Comparison of ENCODE assay signal across 8 cellular contexts in the genomic region with DNA sequence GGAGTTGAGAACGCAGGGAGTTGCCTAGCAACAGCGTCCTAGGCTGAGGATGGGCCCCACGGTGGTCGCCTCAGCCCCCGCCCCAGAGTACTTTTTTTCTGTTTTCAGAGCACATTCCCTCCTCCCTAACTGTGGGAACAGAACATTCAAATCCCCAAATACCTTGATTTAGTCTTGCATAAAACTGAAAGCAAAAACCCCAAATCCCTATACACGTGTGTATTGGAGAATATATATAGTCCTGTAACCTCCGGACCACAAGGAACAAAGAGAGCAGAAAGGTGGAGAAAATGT. TPM values are rescaled to one million over a fixed set of nuclear protein-coding genes. Genes with fewer than 3 reads are reported as not detected.
DNase-seq lines count a peak whose midpoint lies in the region; ATAC-seq and TF ChIP-seq lines count a peak whose summit lies in the region.

No MANE protein-coding gene starts in this region.

- H3K36me3 Mint-ChIP-seq in stimulated activated naive CD8-positive, alpha-beta T cell treated with anti-CD3 and anti-CD28 coated beads, Interleukin-15, Interleukin-2, amounts not matched to agents 100 ng/mL and 50 ng/mL, for 24 hours (ENCODE audit: low read depth) = peaks cover 11% of the 10 kb centered on the region
- no peaks in the 10 kb centered on the region for H3K36me3 Mint-ChIP-seq in mesothelial cell of epicardium

- peak overlapping the region; percentile 90 for H3K27ac Mint-ChIP-seq in stimulated activated naive CD8-positive, alpha-beta T cell treated with anti-CD3 and anti-CD28 coated beads, Interleukin-15, Interleukin-2, amounts not matched to agents 100 ng/mL and 50 ng/mL, for 24 hours
- peak overlapping the region; percentile 90 for H3K27ac Mint-ChIP-seq in mesothelial cell of epicardium

- peak overlapping the region; percentile 91 for H3K4me3 Mint-ChIP-seq in stimulated activated naive CD8-positive, alpha-beta T cell treated with anti-CD3 and anti-CD28 coated beads, Interleukin-15, Interleukin-2, amounts not matched to agents 100 ng/mL and 50 ng/mL, for 24 hours
- peak overlapping the region; percentile 85 for H3K4me3 Mint-ChIP-seq in mesothelial cell of epicardium

- intact Hi-C loops in body of pancreas (cut with DNase I) = no loop called here

- no peaks in the 10 kb centered on the region for H3K27me3 Mint-ChIP-seq in stimulated activated naive CD8-positive, alpha-beta T cell treated with anti-CD3 and anti-CD28 coated beads, Interleukin-15, Interleukin-2, amounts not matched to agents 100 ng/mL and 50 ng/mL, for 24 hours
- H3K27me3 Mint-ChIP-seq in mesothelial cell of epicardium (ENCODE audit: low read depth) = no peaks in the 10 kb centered on the region

- no peaks in the 10 kb centered on the region for H3K27me3 ChIP-seq in body of pancreas

- peak overlapping the region; percentile 75 to 86 for H3K4me3 ChIP-seq in body of pancreas

- no peak for DNase-seq in stimulated activated naive CD8-positive, alpha-beta T cell treated with anti-CD3 and anti-CD28 coated beads, Interleukin-15, Interleukin-2, amounts not matched to agents 100 U/mL and 50 U/mL, for 24 hours
- DNase-seq in body of pancreas = no peak
- no peak for DNase-seq in mesothelial cell of epicardium (ENCODE audit: low spot score in 2 of 2, unreplicated experiment in 2 of 2)
- no peak for DNase-seq in central memory CD4-positive, alpha-beta T cell
- DNase-seq in activated gamma-delta T cell treated with Interleukin-2 at 50 U/mL for 16 hours = no peak

- H3K4me1 Mint-ChIP-seq in stimulated activated naive CD8-positive, alpha-beta T cell treated with anti-CD3 and anti-CD28 coated beads, Interleukin-15, Interleukin-2, amounts not matched to agents 100 ng/mL and 50 ng/mL, for 24 hours (ENCODE audit: low read depth) = peaks cover 50% of the 10 kb centered on the region
- H3K4me1 Mint-ChIP-seq in mesothelial cell of epicardium = peaks cover 45% of the 10 kb centered on the region

- 0 to 1% methylated on average over 7 of the region's 7 CpGs for WGBS in body of pancreas, 2 donors

- TF ChIP-seq CTCF in body of pancreas (IDR thresholded peaks at IDR 0.05) (no peak), mesothelial cell of epicardium (IDR thresholded peaks at IDR 0.05; ENCODE audit: unreplicated experiment) (no peak)

- H3K27ac ChIP-seq in body of pancreas = peak overlapping the region; percentile 97 to 99 (median 98)

- no peaks in the 10 kb centered on the region for H3K9me3 Mint-ChIP-seq in stimulated activated naive CD8-positive, alpha-beta T cell treated with anti-CD3 and anti-CD28 coated beads, Interleukin-15, Interleukin-2, amounts not matched to agents 100 ng/mL and 50 ng/mL, for 24 hours
- no peaks in the 10 kb centered on the region for H3K9me3 Mint-ChIP-seq in mesothelial cell of epicardium

- peaks cover 35% of the 10 kb centered on the region for H3K4me1 ChIP-seq in body of pancreas

- TF ChIP-seq POLR2A in body of pancreas (IDR thresholded peaks at IDR 0.05) = no peak

- H3K36me3 ChIP-seq in body of pancreas (replicated peaks in 1 of 2; ENCODE audit: insufficient read depth in 1 of 2, low read depth in 2 of 2) = no peaks in the 10 kb centered on the region

- H3K9me3 ChIP-seq in body of pancreas = no peaks in the 10 kb centered on the region

- ATAC-seq in stimulated activated naive CD8-positive, alpha-beta T cell treated with anti-CD3 and anti-CD28 coated beads, Interleukin-15, Interleukin-2, amounts not matched to agents 100 U/mL and 50 U/mL, for 24 hours = no peak
- no peak for ATAC-seq in body of pancreas
- no peak for ATAC-seq in HG02623 (IDR thresholded peaks at IDR 0.05; ENCODE audit: unreplicated experiment)
- no peak for ATAC-seq in GM18498 (IDR thresholded peaks at IDR 0.05; ENCODE audit: unreplicated experiment)

RNA-seq across cellular contexts. Expression of a gene that starts 0.3 kb away (rescaled TPM):
- total RNA-seq in body of pancreas = 10 to 100 TPM; 11.9 to 13.7 TPM
- 37.1 to 41.2 TPM (median 40.2 TPM) in 3 replicates for total RNA-seq in mesothelial cell of epicardium

RNA-seq across cellular contexts. Expression of a gene that starts 28.1 kb away (rescaled TPM):
- total RNA-seq in body of pancreas = 10 to 100 TPM in 1 of 2 donors, 1 to 10 TPM in 1; 8.9 to 14.5 TPM
- total RNA-seq in mesothelial cell of epicardium = 3.8 to 5.0 TPM (median 4.3 TPM) in 3 replicates
